Comparison of ENCODE assay signal across 1 cellular context in genomic region chr11:113773416-113774173, GRCh38.
TF ChIP-seq lines count a peak whose summit lies in the region.

TSS of gene ZW10 (minus strand) at chr11:113773692. CDS start at chr11:113773666, 26 bp downstream.

TF ChIP-seq in HCT116, 20 proteins besides CTCF, POLR2A, EP300 and RAD21 (continued from another document):
- TF ChIP-seq REST (IDR thresholded peaks at IDR 0.05; ENCODE audit: low read depth) (no peak), ELF1 (IDR thresholded peaks at IDR 0.05; ENCODE audit: borderline replicate concordance, low read depth) (peak; percentile 86), SIN3A (IDR thresholded peaks at IDR 0.05; ENCODE audit: low read depth) (peak; percentile 69; the same call in 1 of the 2 replicates), SP1 (IDR thresholded peaks at IDR 0.05; ENCODE audit: low read depth) (peak; percentile 81), MAX (IDR thresholded peaks at IDR 0.05) (peak; percentile 65; the same call in 1 of the 2 replicates), TCF7L2 (IDR thresholded peaks at IDR 0.05; ENCODE audit: borderline replicate concordance, extremely low read depth, insufficient read depth, insufficient read length) (peak; percentile 8), ZFX (IDR thresholded peaks at IDR 0.05) (peak; percentile 21; the same call in 1 of the 2 replicates), ATF3 (IDR thresholded peaks at IDR 0.05) (no peak), FOSL1 (IDR thresholded peaks at IDR 0.05; ENCODE audit: low read depth) (no peak), ZNF274 (IDR thresholded peaks at IDR 0.05; ENCODE audit: low read depth, low read length) (no peak), CEBPB (IDR thresholded peaks at IDR 0.05; ENCODE audit: low read depth) (no peak), JUND (IDR thresholded peaks at IDR 0.05) (no peak), ZBTB33 (IDR thresholded peaks at IDR 0.05; ENCODE audit: extremely low read depth, insufficient replicate concordance, low read length) (peak; percentile 94), EZH2phosphoT487 (IDR thresholded peaks at IDR 0.05; ENCODE audit: borderline replicate concordance) (no peak), EGR1 (IDR thresholded peaks at IDR 0.05; ENCODE audit: low read depth) (no peak)
